ENCODE assay signal across 14 cellular contexts in the genomic region with DNA sequence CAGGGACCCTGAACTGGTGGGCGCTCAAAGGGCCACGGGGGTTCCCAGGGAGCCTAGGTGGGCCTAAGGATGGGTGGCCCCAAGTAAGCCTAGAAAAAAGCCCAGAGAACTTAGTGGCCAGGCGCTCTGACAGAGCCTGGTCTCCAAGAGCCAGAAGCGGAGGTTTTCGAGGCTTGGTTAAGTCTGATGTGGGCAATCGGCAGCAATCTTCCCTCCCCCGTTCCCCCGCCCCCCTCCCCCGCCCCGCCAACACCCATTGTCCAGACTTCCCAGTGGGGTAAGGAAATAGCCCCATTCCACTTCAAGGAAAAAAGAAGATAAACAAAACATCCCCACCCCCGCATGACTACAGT. TPM values are rescaled to one million over a fixed set of nuclear protein-coding genes. Genes with fewer than 3 reads are reported as not detected.
DNase-seq lines count a peak whose midpoint lies in the region; ATAC-seq and TF ChIP-seq lines count a peak whose summit lies in the region.
"Had no signal": no experiment of that assay in that cellular context is flagged by ENCODE, and none has a peak within 500 bp of the region (broad histone marks: within the 10 kb centered on the region; RNA-seq: fewer than 3 reads in every experiment).

No MANE protein-coding gene starts in this region.

- no peak for DNase-seq in mammary epithelial cell
- DNase-seq in breast epithelium (ENCODE audit: low spot score in 2 of 2): no peak
- no peak for DNase-seq in thoracic aorta (ENCODE audit: low spot score)
- no peak for DNase-seq in tibial artery
- DNase-seq in GOT3 (lab: John Stamatoyannopoulos, UW): no peak
- DNase-seq: brain microvascular endothelial cell, GDM1, kidney glomerular epithelial cell, ovary, T-helper 1 cell had no signal

- H2AFZ ChIP-seq in mammary epithelial cell (ENCODE audit: low read depth, low read length): peak overlapping the region; percentile 42

- H3K4me3 ChIP-seq in mammary epithelial cell (replicated peaks in 1 of 3; ENCODE audit: insufficient read depth in 1 of 3, low read depth in 2 of 3, low read length in 3 of 3) (no peak overlapping the region), breast epithelium (peak overlapping the region in 1 of 3 donors; percentile 34), WI38 (ENCODE audit: low read depth, low read length) (peak overlapping the region; percentile 9; the same call in 1 of the 2 replicates), iPS-18a (ENCODE audit: low read length) (peak overlapping the region; percentile 60), thoracic aorta (peak overlapping the region; percentile 79), tibial artery (peak overlapping the region in 1 of 2 donors; percentile 27)
- H3K4me3 ChIP-seq: ovary had no signal

- no peak overlapping the region for H3K4me2 ChIP-seq in mammary epithelial cell (ENCODE audit: insufficient read depth, low read depth, low read length)

- no peak for TF ChIP-seq POLR2A in breast epithelium (IDR thresholded peaks at IDR 0.05)

- H3K9ac ChIP-seq in mammary epithelial cell (ENCODE audit: insufficient read depth, low read length) (no peak overlapping the region), iPS-18a (ENCODE audit: low read length) (no peak overlapping the region)

- in situ Hi-C loops in mammary epithelial cell (cut with MboI; ENCODE audit: low sequenced_read_pairs in 2 of 2): loop anchor here (25.0 kb wide), 2 partner anchors 372 to 597 kb away; no protein-coding TSS in a partner anchor

- no peaks in the 10 kb centered on the region for H3K27me3 ChIP-seq in mammary epithelial cell (ENCODE audit: insufficient read depth, low read length)
- peaks cover 0 to 43% of the 10 kb centered on the region in 2 donors for H3K27me3 ChIP-seq in breast epithelium
- peaks cover 98% of the 10 kb centered on the region for H3K27me3 ChIP-seq in iPS-18a (ENCODE audit: control insufficient read depth, insufficient read depth, low read length)
- H3K27me3 ChIP-seq in thoracic aorta (replicated peaks; ENCODE audit: insufficient read depth): peaks cover 16% of the 10 kb centered on the region
- peaks cover 0 to 70% of the 10 kb centered on the region in 2 donors for H3K27me3 ChIP-seq in tibial artery
- H3K27me3 ChIP-seq: ovary had no signal

- no peaks in the 10 kb centered on the region for H3K9me3 ChIP-seq in mammary epithelial cell (replicated peaks; ENCODE audit: insufficient read depth, low read length)
- H3K9me3 ChIP-seq in breast epithelium: no peaks in the 10 kb centered on the region
- H3K9me3 ChIP-seq in iPS-18a (ENCODE audit: control insufficient read depth, low read depth, low read length): no peaks in the 10 kb centered on the region
- no peaks in the 10 kb centered on the region for H3K9me3 ChIP-seq in thoracic aorta
- H3K9me3 ChIP-seq in tibial artery: no peaks in the 10 kb centered on the region
- H3K9me3 ChIP-seq: ovary had no signal

- dilution Hi-C loops in mammary epithelial cell (cut with HindIII; ENCODE audit: low sequenced_read_pairs): no loop called here

- no peak for ATAC-seq in thoracic aorta (ENCODE audit: insufficient number of reproducible peaks, low FRiP score, low read depth)
- ATAC-seq in HG03439 (IDR thresholded peaks at IDR 0.05; ENCODE audit: unreplicated experiment): no peak

- no peak for TF ChIP-seq CTCF in mammary epithelial cell (conservative IDR thresholded peaks at IDR 0.05 in 1 of 2, IDR thresholded peaks at IDR 0.05 in 1 of 2; ENCODE audit: extremely low read depth in 1 of 2, insufficient read depth in 1 of 2, low read depth in 1 of 2, low read length in 2 of 2)
- TF ChIP-seq CTCF in breast epithelium (IDR thresholded peaks at IDR 0.05): no peak
- no peak for TF ChIP-seq CTCF in WI38 (IDR thresholded peaks at IDR 0.05; ENCODE audit: low read depth, low read length)
- no peak for TF ChIP-seq CTCF in thoracic aorta (IDR thresholded peaks at IDR 0.05)
- no peak for TF ChIP-seq CTCF in tibial artery (IDR thresholded peaks at IDR 0.05)

- WGBS in mammary epithelial cell (ENCODE audit: low coverage, missing lambda C conversion rate): 87% methylated on average over 6 of the region's 11 CpGs

- CTCF ChIA-PET in mammary epithelial cell (lab: Charles Lee; ENCODE audit: low non-redundant PET): no interaction called here

- intact Hi-C loops in mammary epithelial cell (cut with micrococcal nuclease) (no loop called here), breast epithelium (cut with DNase I; ENCODE audit: low total_unique reads) (no loop called here), tibial artery (cut with DNase I; ENCODE audit: low total_unique reads) (no loop called here)

- no peaks in the 10 kb centered on the region for H4K20me1 ChIP-seq in mammary epithelial cell (ENCODE audit: insufficient read depth, low read length)

- H3K36me3 ChIP-seq in mammary epithelial cell (ENCODE audit: insufficient read depth, low read length): no peaks in the 10 kb centered on the region
- H3K36me3 ChIP-seq in breast epithelium: no peaks in the 10 kb centered on the region
- no peaks in the 10 kb centered on the region for H3K36me3 ChIP-seq in iPS-18a (ENCODE audit: control insufficient read depth, low read depth, low read length)
- no peaks in the 10 kb centered on the region for H3K36me3 ChIP-seq in thoracic aorta
- no peaks in the 10 kb centered on the region for H3K36me3 ChIP-seq in tibial artery
- H3K36me3 ChIP-seq: brain microvascular endothelial cell, ovary had no signal

- H3K27ac ChIP-seq in mammary epithelial cell (ENCODE audit: insufficient read depth, low read depth, low read length) (no peak overlapping the region), breast epithelium (no peak overlapping the region), iPS-18a (ENCODE audit: low read length) (no peak overlapping the region), thoracic aorta (no peak overlapping the region), tibial artery (no peak overlapping the region)
- H3K27ac ChIP-seq: brain microvascular endothelial cell, epithelial cell of prostate, ovary had no signal

- H3K4me1 ChIP-seq in mammary epithelial cell (ENCODE audit: insufficient read depth, low read length): peaks cover 12% of the 10 kb centered on the region
- H3K4me1 ChIP-seq in breast epithelium: no peaks in the 10 kb centered on the region
- H3K4me1 ChIP-seq in iPS-18a (ENCODE audit: control insufficient read depth, low read depth, low read length): peaks cover 65% of the 10 kb centered on the region
- peaks cover 3 to 21% of the 10 kb centered on the region in 2 donors for H3K4me1 ChIP-seq in thoracic aorta (ENCODE audit: control insufficient read depth in 1 of 2, low read depth in 2 of 2)
- H3K4me1 ChIP-seq in tibial artery: peaks cover 0 to 31% (median 23%) of the 10 kb centered on the region in 4 donors

- no TSS peak for BruUV-seq in mammary epithelial cell (replicated peaks; lab: Mats Ljungman, UMichigan)

- no peaks in the 10 kb centered on the region for H3K79me2 ChIP-seq in mammary epithelial cell (ENCODE audit: insufficient read depth, low read length)

RNA-seq across cellular contexts. Expression of a gene that starts 6.7 kb away (rescaled TPM):
- total RNA-seq in mammary epithelial cell (under 1 TPM; 0.17 to 0.94 TPM), breast epithelium (under 1 TPM in 2 of 3 donors, not detected in 1; 0.48 to 0.88 TPM), thoracic aorta (1 to 10 TPM in 1 of 2 donors, under 1 TPM in 1; 0.63 to 4.6 TPM)
- polyA plus RNA-seq in mammary epithelial cell: 2.3 TPM
- 4.2 TPM for polyA minus RNA-seq in mammary epithelial cell

Comparison
In these comparisons a context has a peak if more than half of its experiments do, and no peak if none do; other contexts are left out.
1. H3K4me3 ChIP-seq: peak in WI38 (single experiment), iPS-18a (single experiment) and thoracic aorta (single experiment); none in mammary epithelial cell (0 of 3).